8 cellular contexts compared by ENCODE assay signal in genomic region chr2:201151127-201152074, GRCh38. TPM values are rescaled to one million over a fixed set of nuclear protein-coding genes. Genes with fewer than 3 reads are reported as not detected.
DNase-seq lines count a peak whose midpoint lies in the region; ATAC-seq lines count a peak whose summit lies in the region.

No MANE protein-coding gene starts in this region.

- H3K27me3 ChIP-seq in Karpas-422 (ENCODE audit: low read length) (no peaks in the 10 kb centered on the region), layer of hippocampus (ENCODE audit: control insufficient read depth, insufficient read depth, low read length) (no peaks in the 10 kb centered on the region)

- H3K4me3 ChIP-seq in Karpas-422 (ENCODE audit: low read length) (peak overlapping the region; percentile 41), urinary bladder (ENCODE audit: low read depth, low read length) (no peak overlapping the region)

- no peaks in the 10 kb centered on the region for H3K9me3 ChIP-seq in Karpas-422 (ENCODE audit: low read length)

- H3K4me1 ChIP-seq in Karpas-422 (ENCODE audit: low read length) (peaks cover 65% of the 10 kb centered on the region), urinary bladder (ENCODE audit: insufficient read depth) (no peaks in the 10 kb centered on the region)

- DNase-seq in EL: peak; percentile 92
- DNase-seq in Karpas-422: peak; percentile 81
- DNase-seq in amniotic epithelial cell (ENCODE audit: low read depth): peak; percentile 86
- no peak for DNase-seq in iPS-NIHi11 (ENCODE audit: low spot score)
- DNase-seq in mesenteric fat pad (ENCODE audit: low spot score): no peak

- peak; percentile 89 for ATAC-seq in GM21619 (IDR thresholded peaks at IDR 0.05; ENCODE audit: unreplicated experiment)

- H3K9me2 ChIP-seq in Karpas-422 (replicated peaks; ENCODE audit: insufficient read depth, low read length): no peaks in the 10 kb centered on the region

- WGBS in urinary bladder: 61% methylated on average over 9 of the region's 9 CpGs

- H3K36me3 ChIP-seq in Karpas-422 (ENCODE audit: insufficient read depth, low read length) (0 out of 2 replicates have a peak, but pooled peaks cover 6% of the 10 kb centered on the region), urinary bladder (ENCODE audit: insufficient read depth) (peaks cover 6% of the 10 kb centered on the region)

- H3K9ac ChIP-seq in Karpas-422 (ENCODE audit: low read length): peak overlapping the region; percentile 39

- H3K27ac ChIP-seq in Karpas-422 (ENCODE audit: low read length) (peak overlapping the region; percentile 93), layer of hippocampus (ENCODE audit: low read depth, low read length) (peak overlapping the region; percentile 16), urinary bladder (ENCODE audit: low read depth) (peak overlapping the region; percentile 31)

- H2AFZ ChIP-seq in Karpas-422 (ENCODE audit: low read length): peak overlapping the region; percentile 40; the same call in 1 of the 2 replicates

- H4K20me1 ChIP-seq in Karpas-422 (ENCODE audit: insufficient read depth, low read depth, low read length): no peaks in the 10 kb centered on the region

- no peaks in the 10 kb centered on the region for H3K79me2 ChIP-seq in Karpas-422 (ENCODE audit: low read length)

- peak overlapping the region; percentile 65 for H3K4me2 ChIP-seq in Karpas-422 (ENCODE audit: low read depth, low read length, poor library complexity, severe bottlenecking)

RNA-seq across cellular contexts. Expression of gene CASP10, which starts 31.5 kb away (rescaled TPM):
- 0.48 and 5.2 TPM in 2 replicates for total RNA-seq in Karpas-422 (2014; rRNA removed; shearing (Covaris generic); ENCODE audit: low replicate concordance)
- total RNA-seq in urinary bladder: 19.2 TPM
- 3.4 TPM for polyA plus RNA-seq in urinary bladder
- 10.7 TPM for total RNA-seq in mesenteric fat pad

RNA-seq across cellular contexts. Expression of gene CFLAR, which starts 35.4 kb away (rescaled TPM):
- 62.6 and 63.5 TPM in 2 replicates for total RNA-seq in Karpas-422 (2014; rRNA removed; shearing (Covaris generic); ENCODE audit: low replicate concordance)
- total RNA-seq in urinary bladder (107 TPM), mesenteric fat pad (282 TPM)
- polyA plus RNA-seq in urinary bladder: 50.0 TPM

Comparison
In these comparisons a context has a peak if more than half of its experiments do, and no peak if none do; other contexts are left out.
1. DNase-seq: peak in EL (single experiment), Karpas-422 (single experiment) and amniotic epithelial cell (single experiment); none in iPS-NIHi11 (single experiment) and mesenteric fat pad (single experiment).
2. H3K27ac ChIP-seq: peak in every context shown above with its lines; median percentile 93 in Karpas-422; 31 in urinary bladder; 16 in layer of hippocampus.